In genomic region chr7:24898691-24899090, GRCh38 we compare ENCODE assay signal across 12 cellular contexts.
A peak's percentile ranks its signal among the peaks of the same experiment; 100 is the strongest.
DNase-seq lines count a peak whose midpoint lies in the region; ATAC-seq and TF ChIP-seq lines count a peak whose summit lies in the region.
"Had no signal": no experiment of that assay in that cellular context is flagged by ENCODE, and none has a peak within 500 bp of the region (broad histone marks: within the 10 kb centered on the region; RNA-seq: fewer than 3 reads in every experiment).

No MANE protein-coding gene starts in this region.

- H3K9me3 Mint-ChIP-seq in CD4-positive, alpha-beta T cell, result no peaks in the 10 kb centered on the region
- H3K9me3 Mint-ChIP-seq: H9 had no signal

- intact Hi-C loops in CD4-positive, alpha-beta T cell (cut with DNase I, micrococcal nuclease), result no loop called here

- DNase-seq in CD4-positive, alpha-beta T cell, result no peak
- DNase-seq in amniotic epithelial cell (ENCODE audit: low read depth) (peak; percentile 36), NCI-H345 treated with DMSO at 0.1 percent for 48 hours (lab: John Stamatoyannopoulos, UW; ENCODE audit: unreplicated experiment) (no peak), retina (no peak), NCI-H2107 treated with DMSO at 0.1 percent for 48 hours (lab: John Stamatoyannopoulos, UW; ENCODE audit: unreplicated experiment) (no peak)
- DNase-seq in stimulated activated CD4-positive, alpha-beta T cell treated with anti-CD3 and anti-CD28 coated beads, Interleukin-4, amount 100 ng/mL, for 24 hours, result no peak
- DNase-seq: H9, small intestine, upper lobe of left lung had no signal

- H3K27me3 ChIP-seq in CD4-positive, alpha-beta T cell (ENCODE audit: control insufficient read depth, insufficient read depth, low read length), result no peaks in the 10 kb centered on the region
- H3K27me3 ChIP-seq: upper lobe of left lung had no signal

- no peaks in the 10 kb centered on the region for H3K36me3 Mint-ChIP-seq in CD4-positive, alpha-beta T cell (ENCODE audit: low read depth)

- POLR2A ChIA-PET in CD4-positive, alpha-beta T cell (lab: Charles Lee), result interaction anchor here (0.6 to 2.0 kb wide), 2 partner anchors 13 to 81 kb away, joined by 3 to 5 read pairs; partner anchors contain the start of gene OSBPL3

- H3K27me3 Mint-ChIP-seq in CD4-positive, alpha-beta T cell, result no peaks in the 10 kb centered on the region

- peak overlapping the region; percentile 0 for H3K27ac Mint-ChIP-seq in CD4-positive, alpha-beta T cell
- H3K27ac Mint-ChIP-seq: H9 had no signal

- ATAC-seq in CD4-positive, alpha-beta T cell (ENCODE audit: poor library complexity), result peak; percentile 44
- peak; percentile 31 for ATAC-seq in GM19043 (IDR thresholded peaks at IDR 0.05; ENCODE audit: low read depth, unreplicated experiment)
- ATAC-seq in HG03460 (IDR thresholded peaks at IDR 0.05; ENCODE audit: unreplicated experiment), result peak; percentile 34

- no peak overlapping the region for H3K4me3 Mint-ChIP-seq in CD4-positive, alpha-beta T cell
- H3K4me3 Mint-ChIP-seq: H9 had no signal

- no peak overlapping the region for H3K27ac ChIP-seq in CD4-positive, alpha-beta T cell (ENCODE audit: low read depth, low read length)
- H3K27ac ChIP-seq: coronary artery, upper lobe of left lung had no signal

- no peak for TF ChIP-seq CTCF in CD4-positive, alpha-beta T cell (IDR thresholded peaks at IDR 0.05)

- H3K9me3 ChIP-seq in CD4-positive, alpha-beta T cell (ENCODE audit: control insufficient read depth, low read length), result no peaks in the 10 kb centered on the region
- H3K9me3 ChIP-seq: upper lobe of left lung had no signal

- CTCF ChIA-PET in CD4-positive, alpha-beta T cell (lab: Charles Lee), result interaction anchor here (1.0 kb wide), 1 partner anchor 78 kb away, joined by 4 read pairs; no protein-coding TSS in a partner anchor

- H3K4me1 Mint-ChIP-seq in CD4-positive, alpha-beta T cell (ENCODE audit: low read depth), result peaks cover 57% of the 10 kb centered on the region
